In genomic region chr2:177763532-177764265, GRCh38 we compare ENCODE assay signal across 8 cellular contexts.
DNase-seq lines count a peak whose midpoint lies in the region; ATAC-seq and TF ChIP-seq lines count a peak whose summit lies in the region.

No MANE protein-coding gene starts in this region.

- TF ChIP-seq CTCF in GM12875 (IDR thresholded peaks at IDR 0.05; ENCODE audit: borderline replicate concordance, insufficient read depth, low read depth, low read length) (peak; percentile 90), HFF-Myc (IDR thresholded peaks at IDR 0.05; ENCODE audit: low read depth, low read length, missing control alignments) (peak; percentile 85), retinal pigment epithelial cell (conservative IDR thresholded peaks at IDR 0.05; ENCODE audit: low read depth, low read length) (peak; percentile 85)

- H3K4me3 ChIP-seq in GM12875 (ENCODE audit: low read depth, low read length): no peak overlapping the region
- H3K4me3 ChIP-seq in HFF-Myc (replicated peaks; ENCODE audit: low read depth, low read length): no peak overlapping the region
- H3K4me3 ChIP-seq in MG63: no peak overlapping the region
- no peak overlapping the region for H3K4me3 ChIP-seq in retinal pigment epithelial cell (ENCODE audit: low read length)

- H3K36me3 Mint-ChIP-seq in activated naive CD8-positive, alpha-beta T cell treated with anti-CD3 and anti-CD28 coated beads for 36 hours: no peaks in the 10 kb centered on the region

- H3K9me3 Mint-ChIP-seq in activated naive CD8-positive, alpha-beta T cell treated with anti-CD3 and anti-CD28 coated beads for 36 hours: no peaks in the 10 kb centered on the region

- no peak overlapping the region for H3K4me3 Mint-ChIP-seq in activated naive CD8-positive, alpha-beta T cell treated with anti-CD3 and anti-CD28 coated beads for 36 hours

- H3K4me1 Mint-ChIP-seq in activated naive CD8-positive, alpha-beta T cell treated with anti-CD3 and anti-CD28 coated beads for 36 hours: peaks cover 2% of the 10 kb centered on the region

- intact Hi-C loops in left ventricle myocardium superior (cut with micrococcal nuclease): no loop called here

- DNase-seq in HFF-Myc (ENCODE audit: extremely low read depth, low read depth) (no peak), MG63 (peak; percentile 59), SKM-1 (lab: John Stamatoyannopoulos, UW; ENCODE audit: unreplicated experiment) (peak; percentile 47), left ventricle myocardium superior (peak; percentile 69), retinal pigment epithelial cell (ENCODE audit: low read depth) (no peak), amniotic stem cell (lab: John Stamatoyannopoulos, UW) (no peak)
- DNase-seq in activated naive CD8-positive, alpha-beta T cell treated with anti-CD3 and anti-CD28 coated beads for 36 hours: peak; percentile 74

- ATAC-seq in left ventricle myocardium superior: peak; percentile 87

- no peaks in the 10 kb centered on the region for H3K9me3 ChIP-seq in MG63

- peaks cover 17% of the 10 kb centered on the region for H3K27me3 Mint-ChIP-seq in activated naive CD8-positive, alpha-beta T cell treated with anti-CD3 and anti-CD28 coated beads for 36 hours

- no peaks in the 10 kb centered on the region for H3K36me3 ChIP-seq in MG63

- H3K27me3 ChIP-seq in MG63: 0 out of 2 replicates have a peak, but pooled peaks cover 2% of the 10 kb centered on the region

- no peak overlapping the region for H3K27ac Mint-ChIP-seq in activated naive CD8-positive, alpha-beta T cell treated with anti-CD3 and anti-CD28 coated beads for 36 hours

Comparison
In these comparisons a context has a peak if more than half of its experiments do, and no peak if none do; other contexts are left out.
1. DNase-seq: peak in MG63 (single experiment), SKM-1 (single experiment), activated naive CD8-positive, alpha-beta T cell treated with anti-CD3 and anti-CD28 coated beads for 36 hours (single experiment) and left ventricle myocardium superior (single experiment); none in HFF-Myc (single experiment), retinal pigment epithelial cell (single experiment) and amniotic stem cell (single experiment).
2. Peak in every context shown above with its lines, with median percentiles within 50 percentile points of each other: CTCF ChIP-seq.